Comparison of ENCODE assay signal across 8 cellular contexts in the genomic region with DNA sequence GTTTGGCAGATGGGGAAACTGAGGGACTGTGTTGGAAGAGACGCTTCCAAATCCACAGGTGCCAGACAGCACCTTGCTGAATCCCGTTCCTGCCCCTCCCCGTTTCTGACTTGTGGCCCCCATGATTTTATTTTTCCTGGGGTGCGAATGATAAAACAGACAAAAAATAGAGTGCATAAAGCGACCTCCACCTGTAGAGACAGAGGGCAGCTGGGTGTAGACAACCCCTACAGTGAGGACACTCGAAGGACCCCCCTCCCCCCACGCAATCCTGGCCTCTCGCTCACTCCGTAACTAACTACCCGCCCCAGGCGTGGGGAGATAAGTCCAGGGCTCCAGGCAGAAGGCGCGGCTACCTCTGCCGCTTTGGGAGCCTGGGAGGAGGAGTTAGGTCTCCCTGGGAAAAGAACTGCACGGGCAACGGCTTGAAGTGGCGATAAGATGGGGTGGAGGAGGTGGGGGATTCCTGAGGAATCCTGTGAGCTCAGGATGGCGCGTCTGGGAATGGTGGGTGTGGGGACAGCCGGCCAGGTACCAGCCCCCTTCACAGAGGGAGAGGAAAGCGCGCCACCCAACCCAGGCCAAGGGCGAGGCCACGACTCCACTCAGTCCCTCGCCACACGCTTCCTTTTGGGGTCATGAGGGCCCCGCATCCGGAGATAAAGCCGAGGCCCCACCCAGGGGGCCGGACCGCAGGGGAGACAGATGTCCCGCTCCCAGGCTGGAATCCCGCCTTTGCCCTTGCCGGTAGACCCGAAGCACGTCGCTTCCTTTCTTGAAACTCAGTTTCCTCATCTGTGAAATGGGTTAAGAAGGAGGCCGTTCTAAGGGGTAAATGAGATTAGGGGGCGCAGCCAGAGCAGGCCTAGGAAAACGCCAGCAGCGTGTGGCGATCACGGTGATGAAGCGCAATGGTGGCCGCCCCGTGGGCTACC. TPM values are rescaled to one million over a fixed set of nuclear protein-coding genes. Genes with fewer than 3 reads are reported as not detected.
A peak's percentile ranks its signal among the peaks of the same experiment; 100 is the strongest.
DNase-seq lines count a peak whose midpoint lies in the region; ATAC-seq and TF ChIP-seq lines count a peak whose summit lies in the region.

No MANE protein-coding gene starts in this region.

- no peak for TF ChIP-seq CTCF in cardiac muscle cell (IDR thresholded peaks at IDR 0.05; ENCODE audit: low read depth, low read length)

- peak overlapping the region; percentile 99 for H3K27ac ChIP-seq in cardiac muscle cell

- no peaks in the 10 kb centered on the region for H3K27me3 ChIP-seq in cardiac muscle cell

- H3K27me3 Mint-ChIP-seq in activated naive CD8-positive, alpha-beta T cell treated with anti-CD3 and anti-CD28 coated beads for 36 hours = peaks cover 5% of the 10 kb centered on the region

- H3K4me3 Mint-ChIP-seq in activated naive CD8-positive, alpha-beta T cell treated with anti-CD3 and anti-CD28 coated beads for 36 hours = peak overlapping the region; percentile 79

- peak; percentile 67 for DNase-seq in stimulated activated CD4-positive, alpha-beta T cell treated with anti-CD3 and anti-CD28 coated beads, Interleukin-15, amount 100 ng/mL, for 24 hours
- no peak for DNase-seq in stimulated activated CD4-positive, alpha-beta T cell treated with anti-CD3 and anti-CD28 coated beads, Interleukin-1b, Interleukin-23, amount 100 ng/mL, for 48 hours
- DNase-seq in OCI-M2 (lab: John Stamatoyannopoulos, UW; ENCODE audit: unreplicated experiment) (peak; percentile 61), cardiac muscle cell (ENCODE audit: low read depth in 1 of 2, low spot score in 1 of 2) (peak; percentile 92), pons (ENCODE audit: low spot score) (peak; percentile 48)
- peak; percentile 64 for DNase-seq in activated naive CD8-positive, alpha-beta T cell treated with anti-CD3 and anti-CD28 coated beads for 36 hours

- no peaks in the 10 kb centered on the region for H3K9me3 ChIP-seq in cardiac muscle cell (ENCODE audit: low read depth)

- H3K27ac Mint-ChIP-seq in activated naive CD8-positive, alpha-beta T cell treated with anti-CD3 and anti-CD28 coated beads for 36 hours = peak overlapping the region; percentile 93

- no peaks in the 10 kb centered on the region for H3K4me1 ChIP-seq in cardiac muscle cell (ENCODE audit: low read depth)

- no peaks in the 10 kb centered on the region for H3K9me3 Mint-ChIP-seq in activated naive CD8-positive, alpha-beta T cell treated with anti-CD3 and anti-CD28 coated beads for 36 hours

- no peaks in the 10 kb centered on the region for H3K36me3 ChIP-seq in cardiac muscle cell

- peaks cover 2% of the 10 kb centered on the region for H3K36me3 Mint-ChIP-seq in activated naive CD8-positive, alpha-beta T cell treated with anti-CD3 and anti-CD28 coated beads for 36 hours

- H3K4me3 ChIP-seq in cardiac muscle cell = peak overlapping the region; percentile 95

- peaks cover 27% of the 10 kb centered on the region for H3K4me1 Mint-ChIP-seq in activated naive CD8-positive, alpha-beta T cell treated with anti-CD3 and anti-CD28 coated beads for 36 hours

- peak; percentile 18 for ATAC-seq in HG03442 (IDR thresholded peaks at IDR 0.05; ENCODE audit: unreplicated experiment)
- no peak for ATAC-seq in HG02610 (IDR thresholded peaks at IDR 0.05; ENCODE audit: unreplicated experiment)

RNA-seq across cellular contexts. Expression of gene CTDSP1, which starts 1.9 kb away (rescaled TPM):
- 10 to 100 TPM; 67.8 to 73.5 TPM for total RNA-seq in activated naive CD8-positive, alpha-beta T cell treated with anti-CD3 and anti-CD28 coated beads for 36 hours
- 147 and 179 TPM in 2 replicates for total RNA-seq in cardiac muscle cell
- polyA plus RNA-seq in cardiac muscle cell = 22.6 and 35.5 TPM in 2 replicates

RNA-seq across cellular contexts. Expression of gene SLC11A1, which starts 15.7 kb away (rescaled TPM):
- total RNA-seq in activated naive CD8-positive, alpha-beta T cell treated with anti-CD3 and anti-CD28 coated beads for 36 hours = under 1 TPM; 0.08 TPM
- total RNA-seq in cardiac muscle cell = 0.25 and 0.63 TPM in 2 replicates
- polyA plus RNA-seq in cardiac muscle cell = 0.81 and 1.1 TPM in 2 replicates

RNA-seq across cellular contexts. Expression of gene VIL1, which starts 21.2 kb away (rescaled TPM):
- not detected for total RNA-seq in activated naive CD8-positive, alpha-beta T cell treated with anti-CD3 and anti-CD28 coated beads for 36 hours
- total RNA-seq in cardiac muscle cell = 0.63 and 1.1 TPM in 2 replicates
- 0.52 and 0.65 TPM in 2 replicates for polyA plus RNA-seq in cardiac muscle cell

RNA-seq across cellular contexts. Expression of gene CATIP, which starts 41.1 kb away (rescaled TPM):
- not detected for total RNA-seq in activated naive CD8-positive, alpha-beta T cell treated with anti-CD3 and anti-CD28 coated beads for 36 hours
- 2.0 and 5.5 TPM in 2 replicates for total RNA-seq in cardiac muscle cell
- 1.2 and 5.0 TPM in 2 replicates for polyA plus RNA-seq in cardiac muscle cell
